Comparison of ENCODE assay signal across 23 cellular contexts in genomic region chr3:61804782-61805181, GRCh38.
A peak's percentile ranks its signal among the peaks of the same experiment; 100 is the strongest.
DNase-seq lines count a peak whose midpoint lies in the region; ATAC-seq and TF ChIP-seq lines count a peak whose summit lies in the region.
"Had no signal": no experiment of that assay in that cellular context is flagged by ENCODE, and none has a peak within 500 bp of the region (broad histone marks: within the 10 kb centered on the region; RNA-seq: fewer than 3 reads in every experiment).

No MANE protein-coding gene starts in this region.

- DNase-seq in heart left ventricle = no peak
- DNase-seq in Right ventricle myocardium inferior (ENCODE audit: missing footprints) = no peak
- DNase-seq in adrenal gland = no peak
- DNase-seq in tibial artery = no peak
- DNase-seq in NCI-H2196 (lab: John Stamatoyannopoulos, UW; ENCODE audit: unreplicated experiment) = no peak
- DNase-seq in activated CD4-positive, alpha-beta T cell treated with anti-CD3 and anti-CD28 coated beads for 4 hours = no peak
- DNase-seq in G401 (ENCODE audit: low spot score) = no peak
- DNase-seq: activated CD8-positive, alpha-beta T cell treated with anti-CD3 and anti-CD28 coated beads, Interleukin-2, amount 10 ng/mL, durations not matched to agents 7 days and 5 days; activated naive CD4-positive, alpha-beta T cell; activated T-cell treated with anti-CD3 and anti-CD28 coated beads, Interleukin-2, amount 50 U/mL, for 1 hour; amniotic stem cell; CD8-positive, alpha-beta memory T cell; GDM1; mammary epithelial cell; NCI-H1436; NCI-H446; SHP77; stimulated activated CD4-positive, alpha-beta T cell treated with anti-CD3 and anti-CD28 coated beads, Interleukin-4, amount 100 ng/mL, for 24 hours; stimulated activated naive B cell treated with anti-CD40 and anti-IgM and Interleukin-4, amounts not matched to agents 10 μg/mL and 1 μg/mL and 100 μg/mL, for 72 hours; SW 1271; upper lobe of right lung had no signal

- in situ Hi-C loops in G401 (cut with HindIII; ENCODE audit: low sequenced_read_pairs) = no loop called here

- TF ChIP-seq CTCF in heart left ventricle (IDR thresholded peaks at IDR 0.05) (no peak), adrenal gland (IDR thresholded peaks at IDR 0.05) (no peak), nephron (IDR thresholded peaks at IDR 0.05; ENCODE audit: unreplicated experiment in 3 of 3) (no peak), tibial artery (IDR thresholded peaks at IDR 0.05) (no peak)

- H3K27ac Mint-ChIP-seq in nephron = peak overlapping the region in 2 of 3 experiments; percentile 5 to 15
- H3K27ac Mint-ChIP-seq: activated CD8-positive, alpha-beta T cell treated with anti-CD3 and anti-CD28 coated beads, Interleukin-2, amount 10 ng/mL, durations not matched to agents 7 days and 5 days; CD8-positive, alpha-beta memory T cell; stimulated activated naive B cell treated with anti-CD40 and anti-IgM and Interleukin-4, amounts not matched to agents 10 μg/mL and 1 μg/mL and 100 μg/mL, for 72 hours had no signal

- WGBS in heart left ventricle, 4 donors = 79 to 95% (median 89%) methylated on average over 1 of the region's 1 CpG
- WGBS in adrenal gland, 4 donors = 71 to 94% (median 76%) methylated on average over 1 of the region's 1 CpG

- peaks cover 5% of the 10 kb centered on the region for H3K36me3 Mint-ChIP-seq in nephron (ENCODE audit: low read depth)
- H3K36me3 Mint-ChIP-seq: CD8-positive, alpha-beta memory T cell; stimulated activated naive B cell treated with anti-CD40 and anti-IgM and Interleukin-4, amounts not matched to agents 10 μg/mL and 1 μg/mL and 100 μg/mL, for 72 hours had no signal

- H3K4me1 Mint-ChIP-seq in nephron = peaks cover 44% of the 10 kb centered on the region
- H3K4me1 Mint-ChIP-seq: CD8-positive, alpha-beta memory T cell; stimulated activated naive B cell treated with anti-CD40 and anti-IgM and Interleukin-4, amounts not matched to agents 10 μg/mL and 1 μg/mL and 100 μg/mL, for 72 hours had no signal

- H3K4me3 ChIP-seq in heart left ventricle (no peak overlapping the region), adrenal gland (no peak overlapping the region), tibial artery (no peak overlapping the region)
- H3K4me3 ChIP-seq: upper lobe of right lung had no signal

- no peaks in the 10 kb centered on the region for H3K27me3 Mint-ChIP-seq in nephron (ENCODE audit: low read depth)
- H3K27me3 Mint-ChIP-seq: CD8-positive, alpha-beta memory T cell; stimulated activated naive B cell treated with anti-CD40 and anti-IgM and Interleukin-4, amounts not matched to agents 10 μg/mL and 1 μg/mL and 100 μg/mL, for 72 hours had no signal

- H3K27ac ChIP-seq in heart left ventricle (peak overlapping the region; percentile 28 to 83 (median 74)), adrenal gland (peak overlapping the region in 3 of 5 donors; percentile 52 to 75 (median 73)), tibial artery (peak overlapping the region; percentile 56 to 69)
- H3K27ac ChIP-seq: upper lobe of right lung had no signal

- H3K36me3 ChIP-seq in heart left ventricle (no peaks in the 10 kb centered on the region), adrenal gland (replicated peaks in 1 of 2) (no peaks in the 10 kb centered on the region), tibial artery (no peaks in the 10 kb centered on the region)
- H3K36me3 ChIP-seq: upper lobe of right lung had no signal

- H3K27me3 ChIP-seq in heart left ventricle (no peaks in the 10 kb centered on the region), adrenal gland (no peaks in the 10 kb centered on the region), tibial artery (no peaks in the 10 kb centered on the region)
- H3K27me3 ChIP-seq: upper lobe of right lung had no signal

- no peaks in the 10 kb centered on the region for H3K9me3 Mint-ChIP-seq in nephron
- H3K9me3 Mint-ChIP-seq: stimulated activated naive B cell treated with anti-CD40 and anti-IgM and Interleukin-4, amounts not matched to agents 10 μg/mL and 1 μg/mL and 100 μg/mL, for 72 hours had no signal

- no peak for ATAC-seq in heart left ventricle
- no peak for ATAC-seq in Right ventricle myocardium inferior
- ATAC-seq: activated CD4-positive, CD25-positive, alpha-beta regulatory T cell treated with anti-CD3 and anti-CD28 coated beads, Interleukin-2, amount 50 U/mL, for 24 hours; activated CD8-positive, alpha-beta T cell treated with anti-CD3 and anti-CD28 coated beads, Interleukin-2, amount 10 ng/mL, durations not matched to agents 7 days and 5 days; stimulated activated naive B cell treated with anti-CD40 and anti-IgM and Interleukin-4, amounts not matched to agents 10 μg/mL and 1 μg/mL and 100 μg/mL, for 72 hours; upper lobe of right lung had no signal

- intact Hi-C loops in heart left ventricle (cut with DNase I) = loop anchor here in 3 of 10 donors (5.0 kb wide), 4 partner anchors 43 to 358 kb away; partner anchors contain the start of gene PTPRG (in 3 of the 3)
- intact Hi-C loops in Right ventricle myocardium inferior (cut with DNase I) = loop anchor here (5.0 kb wide), 2 partner anchors 77 to 242 kb away; partner anchors contain the start of gene PTPRG
- intact Hi-C loops in adrenal gland (cut with DNase I) = no loop called here
- intact Hi-C loops in tibial artery (cut with DNase I; ENCODE audit: low total_unique reads) = no loop called here

- H3K4me3 Mint-ChIP-seq in nephron = no peak overlapping the region
- H3K4me3 Mint-ChIP-seq: activated CD8-positive, alpha-beta T cell treated with anti-CD3 and anti-CD28 coated beads, Interleukin-2, amount 10 ng/mL, durations not matched to agents 7 days and 5 days; CD8-positive, alpha-beta memory T cell; stimulated activated naive B cell treated with anti-CD40 and anti-IgM and Interleukin-4, amounts not matched to agents 10 μg/mL and 1 μg/mL and 100 μg/mL, for 72 hours had no signal

- H3K9me3 ChIP-seq in heart left ventricle = no peaks in the 10 kb centered on the region
- no peaks in the 10 kb centered on the region for H3K9me3 ChIP-seq in adrenal gland (replicated peaks in 1 of 3)
- no peaks in the 10 kb centered on the region for H3K9me3 ChIP-seq in tibial artery
- H3K9me3 ChIP-seq: upper lobe of right lung had no signal

- TF ChIP-seq POLR2A in heart left ventricle (IDR thresholded peaks at IDR 0.05) (no peak), adrenal gland (IDR thresholded peaks at IDR 0.05) (no peak)

- H3K4me1 ChIP-seq in heart left ventricle = peaks cover 7 to 77% (median 64%) of the 10 kb centered on the region in 12 donors
- H3K4me1 ChIP-seq in adrenal gland (replicated peaks in 1 of 2) = peaks cover 41 to 51% of the 10 kb centered on the region in 2 donors
- peaks cover 0 to 98% (median 57%) of the 10 kb centered on the region in 4 donors for H3K4me1 ChIP-seq in tibial artery
